Comparison of ENCODE assay signal across 8 cellular contexts in genomic region chr7:92590711-92591310, GRCh38. TPM values are rescaled to one million over a fixed set of nuclear protein-coding genes. Genes with fewer than 3 reads are reported as not detected.
DNase-seq lines count a peak whose midpoint lies in the region; ATAC-seq and TF ChIP-seq lines count a peak whose summit lies in the region.

No MANE protein-coding gene starts in this region.

- H3K79me2 ChIP-seq in fibroblast of lung (ENCODE audit: control insufficient read depth, insufficient read depth, low read length) (peaks cover 41% of the 10 kb centered on the region), mesendoderm (ENCODE audit: control insufficient read depth, insufficient read depth, low read length) (peaks cover 37% of the 10 kb centered on the region)

- H3K56ac ChIP-seq in mesendoderm (ENCODE audit: low read length), result no peak overlapping the region

- WGBS in prostate gland, result 41% methylated on average over 19 of the region's 19 CpGs
- no CpG with 5 or more reads among the region's 19 CpGs for whole genome bisulfite sequencing in mesendoderm (ENCODE audit: extremely low coverage, insufficient coverage, low lambda C conversion rate)

- intact Hi-C loops in prostate gland (cut with DNase I), result no loop called here

- H3K4ac ChIP-seq in mesendoderm (ENCODE audit: low read depth, low read length), result no peak overlapping the region

- H2AK5ac ChIP-seq in mesendoderm (ENCODE audit: low read length), result no peak overlapping the region

- H3K23ac ChIP-seq in mesendoderm (ENCODE audit: low read length), result no peak overlapping the region

- H2BK15ac ChIP-seq in mesendoderm (replicated peaks; ENCODE audit: low read depth), result no peak overlapping the region

- TF ChIP-seq CTCF in RWPE1 (conservative IDR thresholded peaks at IDR 0.05; ENCODE audit: low read depth) (no peak), fibroblast of lung (conservative IDR thresholded peaks at IDR 0.05 in 1 of 2, IDR thresholded peaks at IDR 0.05 in 1 of 2; ENCODE audit: low read depth in 1 of 2, low read length in 2 of 2) (no peak), prostate gland (IDR thresholded peaks at IDR 0.05) (no peak)

- ATAC-seq in HG03457 (IDR thresholded peaks at IDR 0.05; ENCODE audit: unreplicated experiment), result no peak

- H3K9ac ChIP-seq in fibroblast of lung (ENCODE audit: insufficient read depth, low read length), result no peak overlapping the region
- H3K9ac ChIP-seq in mesendoderm (ENCODE audit: low read length), result no peak overlapping the region

- H3K36me3 ChIP-seq in fibroblast of lung (ENCODE audit: control insufficient read depth, insufficient read depth, low read length) (no peaks in the 10 kb centered on the region), prostate gland (no peaks in the 10 kb centered on the region), mesendoderm (ENCODE audit: control insufficient read depth, insufficient read depth, low read length) (no peaks in the 10 kb centered on the region)

- no peak overlapping the region for H2BK5ac ChIP-seq in mesendoderm (ENCODE audit: low read length)

- H3K27ac ChIP-seq in RWPE1, result peak overlapping the region; percentile 90; the same call in 1 of the 2 replicates
- no peak overlapping the region for H3K27ac ChIP-seq in fibroblast of lung (ENCODE audit: insufficient read depth, low read length)
- H3K27ac ChIP-seq in prostate gland, result no peak overlapping the region
- no peak overlapping the region for H3K27ac ChIP-seq in mesendoderm (ENCODE audit: low read depth, low read length)

- H4K20me1 ChIP-seq in fibroblast of lung (ENCODE audit: control insufficient read depth, extremely low read depth, insufficient read depth, low read length), result peaks cover 2% of the 10 kb centered on the region

- no peak overlapping the region for H2BK120ac ChIP-seq in mesendoderm (ENCODE audit: low read depth, low read length)

- DNase-seq in RWPE1 (ENCODE audit: low spot score) (no peak), fibroblast of lung (ENCODE audit: low read depth in 2 of 2) (no peak), prostate gland (ENCODE audit: low spot score) (no peak), iPS-NIHi11 (ENCODE audit: low spot score) (no peak), mesendoderm (no peak)
- no peak for DNase-seq in activated CD8-positive, alpha-beta memory T cell treated with anti-CD3 and anti-CD28 coated beads, Interleukin-2, amount 50 U/mL, for 4 hours

- no peak overlapping the region for H3K18ac ChIP-seq in mesendoderm (ENCODE audit: low read length)

- H3K4me2 ChIP-seq in fibroblast of lung (ENCODE audit: extremely low read depth, insufficient read depth, low read length) (peak overlapping the region; percentile 56), mesendoderm (ENCODE audit: low read length) (no peak overlapping the region)

- H3K9me3 ChIP-seq in fibroblast of lung (ENCODE audit: control insufficient read depth, insufficient read depth, low read depth, low read length) (no peaks in the 10 kb centered on the region), prostate gland (no peaks in the 10 kb centered on the region)

- H3K27me3 ChIP-seq in fibroblast of lung (ENCODE audit: control insufficient read depth, insufficient read depth, low read length), result no peaks in the 10 kb centered on the region
- H3K27me3 ChIP-seq in prostate gland (replicated peaks; ENCODE audit: insufficient read depth), result no peaks in the 10 kb centered on the region
- H3K27me3 ChIP-seq in mesendoderm (ENCODE audit: insufficient read depth, low read length, poor library complexity), result peaks cover 3% of the 10 kb centered on the region

- POLR2A ChIA-PET in RWPE1 (lab: Yijun Ruan, JAX; ENCODE audit: low non-redundant PET), result no interaction called here

- no peak for TF ChIP-seq POLR2A in prostate gland (IDR thresholded peaks at IDR 0.05)

- H3K79me1 ChIP-seq in mesendoderm (ENCODE audit: low read length), result peaks cover 5% of the 10 kb centered on the region

- peak overlapping the region; percentile 24 for H2AFZ ChIP-seq in fibroblast of lung (ENCODE audit: low read length)

- H4K8ac ChIP-seq in mesendoderm (ENCODE audit: low read depth, low read length), result no peak overlapping the region

- no peak overlapping the region for H4K5ac ChIP-seq in mesendoderm (ENCODE audit: low read length)

- H3K4me1 ChIP-seq in fibroblast of lung (ENCODE audit: control insufficient read depth, extremely low read depth, insufficient read depth, low read length) (peaks cover 6% of the 10 kb centered on the region), prostate gland (replicated peaks) (no peaks in the 10 kb centered on the region), mesendoderm (ENCODE audit: control insufficient read depth, low read depth, low read length) (no peaks in the 10 kb centered on the region)

- CTCF ChIA-PET in RWPE1 (lab: Yijun Ruan, JAX), result interaction anchor here (0.6 to 1.7 kb wide), 7 partner anchors 7 to 387 kb away, joined by 3 to 6 read pairs (median 4); no protein-coding TSS in a partner anchor

- H3K4me3 ChIP-seq in GM08714 (ENCODE audit: low read length), result peak overlapping the region; percentile 31; the same call in 1 of the 2 replicates
- peak overlapping the region; percentile 77 to 96 (median 86) for H3K4me3 ChIP-seq in fibroblast of lung (replicated peaks in 1 of 4; ENCODE audit: control extremely low read depth in 1 of 4, insufficient read depth in 1 of 4, low read depth in 3 of 4, low read length in 4 of 4)
- peak overlapping the region; percentile 66 to 74 for H3K4me3 ChIP-seq in prostate gland
- no peak overlapping the region for H3K4me3 ChIP-seq in mesendoderm (ENCODE audit: low read length)

RNA-seq across cellular contexts. Expression of gene FAM133B, which starts 0.6 kb away (rescaled TPM):
- total RNA-seq in fibroblast of lung (13.6 and 20.3 TPM in 2 replicates), prostate gland (10 to 100 TPM; 14.4 to 20.8 TPM)
- polyA plus RNA-seq in fibroblast of lung, result 21.8 and 22.0 TPM in 2 replicates
- 19.6 and 21.3 TPM in 2 replicates for polyA plus RNA-seq in fibroblast of lung (2012)
- polyA minus RNA-seq in fibroblast of lung (ENCODE audit: low replicate concordance), result 0.31 and 3.0 TPM in 2 replicates
- 102 TPM for polyA plus RNA-seq in mesendoderm (2013, experiment 1 of 2)
- polyA plus RNA-seq in mesendoderm (2013, experiment 2 of 2), result 100 TPM
